ENCODE assay signal across 6 cellular contexts in genomic region chr7:141264511-141264910, GRCh38.
"Had no signal": no experiment of that assay in that cellular context is flagged by ENCODE, and none has a peak within 500 bp of the region (broad histone marks: within the 10 kb centered on the region; RNA-seq: fewer than 3 reads in every experiment).

No MANE protein-coding gene starts in this region.

- H3K9me3 Mint-ChIP-seq: GM23338, H9 had no signal

- ATAC-seq: GM23338, HepG2 had no signal

- H3K4me3 Mint-ChIP-seq: GM23338, H9, IgD-negative memory B cell had no signal

- H3K4me1 Mint-ChIP-seq: H9, IgD-negative memory B cell had no signal

- H3K4me3 ChIP-seq: GM23338 had no signal

- H2AFZ ChIP-seq: GM23338 had no signal

- DNase-seq: H9, HCEC 1CT had no signal

- H3K27ac ChIP-seq: HL-60 had no signal

- H3K27ac Mint-ChIP-seq: GM23338, H9, IgD-negative memory B cell had no signal

- H3K4me2 ChIP-seq: GM23338 had no signal
